ENCODE assay signal across 34 cellular contexts in genomic region chrX:135395064-135395463, GRCh38.
"Had no signal": no experiment of that assay in that cellular context is flagged by ENCODE, and none has a peak within 500 bp of the region (broad histone marks: within the 10 kb centered on the region; RNA-seq: fewer than 3 reads in every experiment).

No MANE protein-coding gene starts in this region.

- H3K9me3 ChIP-seq: adrenal gland, body of pancreas, breast epithelium had no signal

- ATAC-seq: activated CD8-positive, alpha-beta T cell treated with anti-CD3 and anti-CD28 coated beads for 36 hours; activated naive CD4-positive, alpha-beta T cell treated with anti-CD3 and anti-CD28 coated beads, Interleukin-2, amount 50 U/mL, for 72 hours; activated T-cell treated with anti-CD3 and anti-CD28 coated beads, Interleukin-2, amount 50 U/mL, for 4 hours; activated T-cell treated with anti-CD3 and anti-CD28 coated beads, Interleukin-2, amount 50 U/mL, for 72 hours; activated T-helper 17 cell treated with anti-CD3 and anti-CD28 coated beads, Interleukin-2, amount 50 U/mL, for 72 hours; body of pancreas had no signal

- H3K27ac ChIP-seq: adrenal gland, body of pancreas, brain microvascular endothelial cell, breast epithelium, VCaP had no signal

- DNase-seq: activated B cell treated with CpG ODN at 0.5 μM for 24 hours; activated CD4-positive, alpha-beta memory T cell treated with anti-CD3 and anti-CD28 coated beads for 36 hours; activated CD4-positive, alpha-beta T cell treated with anti-CD3 and anti-CD28 coated beads for 4 hours; activated CD4-positive, alpha-beta T cell treated with anti-CD3 and anti-CD28 coated beads, Interleukin-2, amount 10 ng/mL, durations not matched to agents 24 days and 14 days; activated CD4-positive, alpha-beta T cell treated with anti-CD3 and anti-CD28 coated beads, Interleukin-2, amount 50 U/mL, for 1 hour; activated CD4-positive, alpha-beta T cell treated with anti-CD3 and anti-CD28 coated beads, Interleukin-2, amount 50 U/mL, for 4 hours; activated CD4-positive, CD25-positive, alpha-beta regulatory T cell treated with anti-CD3 and anti-CD28 coated beads, Interleukin-2, amount 50 U/mL, for 72 hours; activated CD8-positive, alpha-beta memory T cell treated with anti-CD3 and anti-CD28 coated beads, Interleukin-2, amount 50 U/mL, for 4 hours; activated CD8-positive, alpha-beta T cell treated with anti-CD3 and anti-CD28 coated beads for 36 hours; activated effector memory CD4-positive, alpha-beta T cell treated with anti-CD3 and anti-CD28 coated beads, Interleukin-2, amount 50 U/mL, for 16 hours; activated gamma-delta T cell treated with Interleukin-2 at 50 U/mL for 16 hours; activated naive CD4-positive, alpha-beta T cell; activated naive CD4-positive, alpha-beta T cell treated with anti-CD3 and anti-CD28 coated beads for 36 hours; activated naive CD4-positive, alpha-beta T cell treated with anti-CD3 and anti-CD28 coated beads, Interleukin-2, amount 50 U/mL, for 16 hours; activated naive CD8-positive, alpha-beta T cell treated with anti-CD3 and anti-CD28 coated beads for 36 hours; activated T-cell treated with anti-CD3 and anti-CD28 coated beads for 4 hours; activated T-cell treated with anti-CD3 and anti-CD28 coated beads, Interleukin-2, amount 50 U/mL, for 1 hour; activated T-cell treated with anti-CD3 and anti-CD28 coated beads, Interleukin-2, amount 50 U/mL, for 4 hours; activated T-cell treated with anti-CD3 and anti-CD28 coated beads, Interleukin-2, amount 50 U/mL, for 72 hours; adrenal gland; amniotic stem cell; aorta; body of pancreas; brain microvascular endothelial cell; central memory CD4-positive, alpha-beta T cell; T-helper 1 cell; T-helper 2 cell; T-helper 9 cell had no signal

- H3K27me3 ChIP-seq: adrenal gland, body of pancreas, brain microvascular endothelial cell had no signal

- H3K4me3 ChIP-seq: adrenal gland, body of pancreas, breast epithelium had no signal

- H3K36me3 ChIP-seq: adrenal gland, brain microvascular endothelial cell, breast epithelium had no signal

- FAIRE-seq: astrocyte, TTC549 had no signal
